Comparison of ENCODE assay signal across 8 cellular contexts in genomic region chr19:13881692-13882418, GRCh38. TPM values are rescaled to one million over a fixed set of nuclear protein-coding genes. Genes with fewer than 3 reads are reported as not detected.
DNase-seq lines count a peak whose midpoint lies in the region; ATAC-seq and TF ChIP-seq lines count a peak whose summit lies in the region.

No MANE protein-coding gene starts in this region.

- no peak for TF ChIP-seq CTCF in CD14-positive monocyte (IDR thresholded peaks at IDR 0.05)
- TF ChIP-seq CTCF in right lobe of liver (IDR thresholded peaks at IDR 0.05), result no peak
- TF ChIP-seq CTCF in tibial nerve (IDR thresholded peaks at IDR 0.05), result no peak

- TF ChIP-seq POLR2A in right lobe of liver (IDR thresholded peaks at IDR 0.05), result no peak
- TF ChIP-seq POLR2A in tibial nerve (IDR thresholded peaks at IDR 0.05), result no peak

- H3K36me3 Mint-ChIP-seq in CD14-positive monocyte, result no peaks in the 10 kb centered on the region
- H3K36me3 Mint-ChIP-seq in activated naive CD4-positive, alpha-beta T cell treated with anti-CD3 and anti-CD28 coated beads for 36 hours (ENCODE audit: low read depth), result no peaks in the 10 kb centered on the region

- peak overlapping the region in 6 of 7 donors; percentile 13 to 74 (median 58) for H3K27ac Mint-ChIP-seq in CD14-positive monocyte
- peak overlapping the region; percentile 63 for H3K27ac Mint-ChIP-seq in activated naive CD4-positive, alpha-beta T cell treated with anti-CD3 and anti-CD28 coated beads for 36 hours

- no peaks in the 10 kb centered on the region for H3K27me3 ChIP-seq in right lobe of liver
- peaks cover 0 to 4% of the 10 kb centered on the region in 2 donors for H3K27me3 ChIP-seq in tibial nerve

- H3K4me3 Mint-ChIP-seq in CD14-positive monocyte, result peak overlapping the region in 1 of 2 donors; percentile 60
- H3K4me3 Mint-ChIP-seq in activated naive CD4-positive, alpha-beta T cell treated with anti-CD3 and anti-CD28 coated beads for 36 hours, result peak overlapping the region; percentile 21

- peak overlapping the region; percentile 48 for H3K4me3 ChIP-seq in Jurkat, Clone E6-1 (ENCODE audit: low read length)
- H3K4me3 ChIP-seq in right lobe of liver, result no peak overlapping the region
- no peak overlapping the region for H3K4me3 ChIP-seq in tibial nerve

- DNase-seq in CD14-positive monocyte (ENCODE audit: low spot score) (no peak), right lobe of liver (peak in 2 of 3 donors; percentile 47 to 55), tibial nerve (ENCODE audit: low spot score in 2 of 2) (peak in 1 of 2 donors; percentile 46), NCI-H226 (no peak)
- DNase-seq in Jurkat, Clone E6-1 (ENCODE audit: low read depth, low spot score), result peak; percentile 91
- peak; percentile 64 for DNase-seq in activated naive CD4-positive, alpha-beta T cell treated with anti-CD3 and anti-CD28 coated beads for 36 hours

- H3K9me3 ChIP-seq in right lobe of liver (no peaks in the 10 kb centered on the region), tibial nerve (no peaks in the 10 kb centered on the region)

- H3K9me3 Mint-ChIP-seq in CD14-positive monocyte, result peaks cover 0 to 4% (median 0%) of the 10 kb centered on the region in 7 donors
- no peaks in the 10 kb centered on the region for H3K9me3 Mint-ChIP-seq in activated naive CD4-positive, alpha-beta T cell treated with anti-CD3 and anti-CD28 coated beads for 36 hours

- 26% methylated on average over 10 of the region's 17 CpGs for WGBS in right lobe of liver (ENCODE audit: insufficient coverage, low coverage, low lambda C conversion rate, missing lambda C conversion rate)
- WGBS in tibial nerve, 2 donors, result 24 to 29% methylated on average over 15 to 17 of the region's 17 CpGs

- CTCF ChIA-PET in activated naive CD4-positive, alpha-beta T cell treated with anti-CD3 and anti-CD28 coated beads for 36 hours (lab: Charles Lee), result interaction anchor here (0.6 to 3.0 kb wide), 18 partner anchors 17 to 1796 kb away, joined by 3 to 16 read pairs (median 4); partner anchors contain the start of genes ASF1B, IL27RA and MISP3

- ATAC-seq in right lobe of liver, result no peak
- no peak for ATAC-seq in GM21825 (IDR thresholded peaks at IDR 0.05; ENCODE audit: unreplicated experiment)
- ATAC-seq in GM19455 (IDR thresholded peaks at IDR 0.05; ENCODE audit: unreplicated experiment), result no peak

- peaks cover 11 to 34% (median 20%) of the 10 kb centered on the region in 3 donors for H3K27me3 Mint-ChIP-seq in CD14-positive monocyte (ENCODE audit: low read depth in 3 of 3)
- H3K27me3 Mint-ChIP-seq in activated naive CD4-positive, alpha-beta T cell treated with anti-CD3 and anti-CD28 coated beads for 36 hours (ENCODE audit: low read depth), result no peaks in the 10 kb centered on the region

- H3K27ac ChIP-seq in right lobe of liver (no peak overlapping the region), tibial nerve (peak overlapping the region; percentile 41 to 92 (median 77))

- intact Hi-C loops in CD14-positive monocyte (cut with micrococcal nuclease) (loop anchor here (2.0 to 10.0 kb wide), 5 partner anchors 163 to 463 kb away; partner anchors contain the start of genes ASF1B (in 1 of the 2) and MISP3 (in 1 of the 2)), right lobe of liver (cut with DNase I) (loop anchor here (10.0 kb wide), 2 partner anchors 163 to 173 kb away; no protein-coding TSS in a partner anchor)
- intact Hi-C loops in activated naive CD4-positive, alpha-beta T cell treated with anti-CD3 and anti-CD28 coated beads for 36 hours (cut with micrococcal nuclease), result loop anchor here (2.0 to 5.0 kb wide), 2 partner anchors 25 to 590 kb away; partner anchors contain the start of genes BRME1 and CC2D1A

- H3K4me1 ChIP-seq in right lobe of liver, result peaks cover 0 to 10% (median 3%) of the 10 kb centered on the region in 4 donors
- peaks cover 4 to 41% (median 31%) of the 10 kb centered on the region in 4 donors for H3K4me1 ChIP-seq in tibial nerve

- H3K36me3 ChIP-seq in right lobe of liver, result no peaks in the 10 kb centered on the region
- H3K36me3 ChIP-seq in tibial nerve, result no peaks in the 10 kb centered on the region

- TF ChIP-seq EP300 in tibial nerve (IDR thresholded peaks at IDR 0.05), result no peak

- H3K4me1 Mint-ChIP-seq in CD14-positive monocyte, result peaks cover 33% of the 10 kb centered on the region
- H3K4me1 Mint-ChIP-seq in activated naive CD4-positive, alpha-beta T cell treated with anti-CD3 and anti-CD28 coated beads for 36 hours (ENCODE audit: low read depth), result peaks cover 34% of the 10 kb centered on the region

RNA-seq across cellular contexts. Expression of gene NANOS3, which starts 4.9 kb away (rescaled TPM):
- polyA plus RNA-seq in CD14-positive monocyte, result not detected
- 1.5 TPM for polyA plus RNA-seq in Jurkat, Clone E6-1 (2012; ENCODE audit: insufficient read depth, insufficient read length)
- total RNA-seq in activated naive CD4-positive, alpha-beta T cell treated with anti-CD3 and anti-CD28 coated beads for 36 hours, result under 1 TPM; 0.55 to 0.74 TPM
- total RNA-seq in right lobe of liver (not detected), tibial nerve (not detected)

RNA-seq across cellular contexts. Expression of gene BRME1, which starts 24.1 kb away (rescaled TPM):
- polyA plus RNA-seq in CD14-positive monocyte, result under 1 TPM in 1 of 2 donors, not detected in 1; 0.28 TPM
- 12.5 TPM for polyA plus RNA-seq in Jurkat, Clone E6-1 (2012; ENCODE audit: insufficient read depth, insufficient read length)
- 1 to 10 TPM; 5.8 to 5.9 TPM for total RNA-seq in activated naive CD4-positive, alpha-beta T cell treated with anti-CD3 and anti-CD28 coated beads for 36 hours
- total RNA-seq in right lobe of liver (1 to 10 TPM in 4 of 6 experiments, under 1 TPM in 2; 0.34 to 3.7 (median 1.2) TPM), tibial nerve (1 to 10 TPM in 3 of 4 donors, not detected in 1; 1.5 to 3.3 (median 3.0) TPM)

RNA-seq across cellular contexts. Expression of gene CC2D1A, which starts 24.1 kb away (rescaled TPM):
- polyA plus RNA-seq in CD14-positive monocyte, result 1 to 10 TPM; 4.6 to 6.2 TPM
- 42.3 TPM for polyA plus RNA-seq in Jurkat, Clone E6-1 (2012; ENCODE audit: insufficient read depth, insufficient read length)
- total RNA-seq in activated naive CD4-positive, alpha-beta T cell treated with anti-CD3 and anti-CD28 coated beads for 36 hours, result 10 to 100 TPM; 27.4 to 28.6 TPM
- 10 to 100 TPM; 16.5 to 29.8 (median 18.1) TPM for total RNA-seq in right lobe of liver
- 10 to 100 TPM; 42.7 to 99.3 (median 56.0) TPM for total RNA-seq in tibial nerve

RNA-seq across cellular contexts. Expression of gene PODNL1, which starts 56.4 kb away (rescaled TPM):
- 1 to 10 TPM; 1.3 to 1.4 TPM for polyA plus RNA-seq in CD14-positive monocyte
- polyA plus RNA-seq in Jurkat, Clone E6-1 (2012; ENCODE audit: insufficient read depth, insufficient read length), result not detected
- under 1 TPM in 1 of 2 experiments, not detected in 1; 0.29 TPM for total RNA-seq in activated naive CD4-positive, alpha-beta T cell treated with anti-CD3 and anti-CD28 coated beads for 36 hours
- total RNA-seq in right lobe of liver (under 1 TPM in 2 of 6 experiments, not detected in 4; 0.19 to 0.33 TPM), tibial nerve (10 to 100 TPM in 3 of 4 donors, 1 to 10 TPM in 1; 9.4 to 45.7 (median 20.7) TPM)

Comparison
In these comparisons a context has a peak if more than half of its experiments do, and no peak if none do; other contexts are left out.
1. DNase-seq: peak in Jurkat, Clone E6-1 (single experiment), activated naive CD4-positive, alpha-beta T cell treated with anti-CD3 and anti-CD28 coated beads for 36 hours (single experiment) and right lobe of liver (2 of 3); none in CD14-positive monocyte (single experiment) and NCI-H226 (single experiment).
2. H3K27ac ChIP-seq: peak in tibial nerve (4 of 4); none in right lobe of liver (0 of 3).